In the genomic region with DNA sequence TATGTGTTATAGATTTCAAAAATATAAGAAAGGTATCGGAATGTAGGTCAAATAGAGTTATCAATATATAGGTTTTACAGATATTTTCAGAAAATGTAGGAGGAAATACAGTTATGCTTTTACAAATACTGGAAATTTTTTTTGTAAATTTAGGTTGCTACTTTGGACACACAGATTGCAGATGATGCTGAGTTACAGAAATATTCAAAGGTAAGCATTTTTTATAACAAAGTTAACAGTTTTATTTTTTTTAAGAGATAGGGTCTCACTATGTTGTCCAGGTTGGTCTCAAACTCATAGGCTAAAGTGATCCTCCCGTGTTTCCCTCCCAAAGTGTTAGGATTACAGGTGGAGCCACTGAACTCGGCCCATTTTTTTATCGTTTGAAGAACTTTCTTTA, we compare ENCODE assay signal across 22 cellular contexts.
"Had no signal": no experiment of that assay in that cellular context is flagged by ENCODE, and none has a peak within 500 bp of the region (broad histone marks: within the 10 kb centered on the region; RNA-seq: fewer than 3 reads in every experiment).

No MANE protein-coding gene starts in this region.

- H3K4me3 ChIP-seq: coronary artery, dorsolateral prefrontal cortex, esophagus muscularis mucosa, gastroesophageal sphincter, heart left ventricle, hepatocyte, left lung, lower lobe of right lung, mucosa of descending colon had no signal

- H3K79me2 ChIP-seq: hepatocyte had no signal

- H2AFZ ChIP-seq: hepatocyte had no signal

- FAIRE-seq: colon, endothelial cell of umbilical vein, frontal cortex, keratinocyte had no signal

- H3K4me2 ChIP-seq: hepatocyte had no signal

- H3K27me3 ChIP-seq: dorsolateral prefrontal cortex, esophagus muscularis mucosa, foreskin keratinocyte, gastroesophageal sphincter, heart left ventricle, hepatocyte, left lung had no signal

- DNase-seq: dorsolateral prefrontal cortex; effector CD4-positive, alpha-beta T cell; effector memory CD4-positive, alpha-beta T cell; heart left ventricle; hypothalamus; immature natural killer cell; left cardiac atrium; left lung; left ventricle myocardium superior; lower lobe of right lung; mucosa of descending colon; naive B cell; naive thymus-derived CD8-positive, alpha-beta T cell had no signal

- H3K4me1 ChIP-seq: esophagus muscularis mucosa, foreskin keratinocyte, gastroesophageal sphincter, heart left ventricle, left lung, lower lobe of right lung had no signal

- H3K9me3 ChIP-seq: esophagus muscularis mucosa, gastroesophageal sphincter, heart left ventricle, left lung, lower lobe of right lung, mucosa of descending colon had no signal

- H3K27ac ChIP-seq: coronary artery, dorsolateral prefrontal cortex, esophagus muscularis mucosa, foreskin keratinocyte, gastroesophageal sphincter, heart left ventricle, hepatocyte, left lung, lower lobe of right lung had no signal

- ATAC-seq: foreskin keratinocyte; gastroesophageal sphincter; heart left ventricle; left cardiac atrium; left lung; left ventricle myocardium superior; lower lobe of right lung; mucosa of descending colon; naive thymus-derived CD8-positive, alpha-beta T cell had no signal
